ENCODE assay signal across 31 cellular contexts in the genomic region with DNA sequence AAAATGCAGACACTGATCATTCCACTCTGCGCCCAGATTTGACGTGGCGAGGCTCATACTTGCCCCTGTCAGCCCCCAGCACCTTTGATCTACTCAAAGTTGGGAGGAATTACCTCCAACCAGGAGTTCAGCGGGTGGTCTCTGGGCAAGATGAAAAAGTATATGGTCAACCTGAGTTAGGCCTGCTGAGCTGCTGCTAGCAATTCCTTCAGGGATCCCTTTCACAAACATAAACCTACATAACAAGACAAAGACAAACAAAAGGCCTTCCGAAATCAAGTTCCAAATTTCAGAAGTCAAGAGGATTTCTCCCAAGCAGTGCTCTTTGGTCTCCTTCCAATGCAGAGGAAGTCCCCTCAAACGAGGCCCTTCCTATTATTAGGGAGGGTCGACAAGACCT. TPM values are rescaled to one million over a fixed set of nuclear protein-coding genes. Genes with fewer than 3 reads are reported as not detected.
"Had no signal": no experiment of that assay in that cellular context is flagged by ENCODE, and none has a peak within 500 bp of the region (broad histone marks: within the 10 kb centered on the region; RNA-seq: fewer than 3 reads in every experiment).

No MANE protein-coding gene starts in this region.

- H3K9me3 ChIP-seq: body of pancreas had no signal

- H3K9me3 Mint-ChIP-seq: activated CD8-positive, alpha-beta T cell treated with anti-CD3 and anti-CD28 coated beads for 36 hours; activated naive CD4-positive, alpha-beta T cell treated with anti-CD3 and anti-CD28 coated beads, Interleukin-2, amount 10 ng/mL, durations not matched to agents 7 days and 5 days; activated naive CD4-positive, alpha-beta T cell treated with anti-CD3 and anti-CD28 coated beads, Interleukin-2, amount 50 U/mL, for 72 hours; activated naive CD8-positive, alpha-beta T cell treated with anti-CD3 and anti-CD28 coated beads, Interleukin-2, amount 10 ng/mL, durations not matched to agents 7 days and 5 days; activated T-cell treated with anti-CD3 and anti-CD28 coated beads, Interleukin-2, amount 50 U/mL, for 4 hours; activated T-helper 17 cell treated with anti-CD3 and anti-CD28 coated beads, Interleukin-2, amount 50 U/mL, for 72 hours; dendritic cell treated with granulocyte-macrophage colony-stimulating factor and Interleukin-4, amounts not matched to agents 40 ng/mL and 50 ng/mL, for 4 days; endodermal cell; T-helper 2 cell treated with Interferon-gamma antibody and Interleukin-4, amounts not matched to agents 5 μg/mL and 100 μg/mL, for 36 hours had no signal

- H3K4me3 ChIP-seq: body of pancreas, coronary artery, dorsolateral prefrontal cortex had no signal

- H3K4me1 ChIP-seq: body of pancreas had no signal

- H3K27ac Mint-ChIP-seq: activated CD8-positive, alpha-beta T cell treated with anti-CD3 and anti-CD28 coated beads for 36 hours; activated T-helper 17 cell treated with anti-CD3 and anti-CD28 coated beads, Interleukin-2, amount 50 U/mL, for 72 hours; dendritic cell treated with granulocyte-macrophage colony-stimulating factor and Interleukin-4, amounts not matched to agents 40 ng/mL and 50 ng/mL, for 4 days; T-helper 17 cell; T-helper 2 cell treated with Interferon-gamma antibody and Interleukin-4, amounts not matched to agents 5 μg/mL and 100 μg/mL, for 36 hours had no signal

- ATAC-seq: activated CD8-positive, alpha-beta T cell treated with anti-CD3 and anti-CD28 coated beads for 36 hours; activated naive CD4-positive, alpha-beta T cell treated with anti-CD3 and anti-CD28 coated beads, Interleukin-2, amount 50 U/mL, for 72 hours; activated T-cell treated with anti-CD3 and anti-CD28 coated beads, Interleukin-2, amount 50 U/mL, for 4 hours; activated T-helper 17 cell treated with anti-CD3 and anti-CD28 coated beads, Interleukin-2, amount 50 U/mL, for 72 hours; body of pancreas; esophagus mucosa; T-helper 17 cell had no signal

- H3K4me1 Mint-ChIP-seq: endodermal cell had no signal

- H3K27ac ChIP-seq: body of pancreas, coronary artery, dorsolateral prefrontal cortex had no signal

- H3K27me3 ChIP-seq: body of pancreas, dorsolateral prefrontal cortex had no signal

- H3K4me3 Mint-ChIP-seq: activated CD8-positive, alpha-beta T cell treated with anti-CD3 and anti-CD28 coated beads for 36 hours; activated naive CD4-positive, alpha-beta T cell treated with anti-CD3 and anti-CD28 coated beads, Interleukin-2, amount 10 ng/mL, durations not matched to agents 7 days and 5 days; activated naive CD8-positive, alpha-beta T cell treated with anti-CD3 and anti-CD28 coated beads, Interleukin-2, amount 10 ng/mL, durations not matched to agents 7 days and 5 days; activated T-cell treated with anti-CD3 and anti-CD28 coated beads, Interleukin-2, amount 50 U/mL, for 4 hours; activated T-helper 17 cell treated with anti-CD3 and anti-CD28 coated beads, Interleukin-2, amount 50 U/mL, for 72 hours; dendritic cell treated with granulocyte-macrophage colony-stimulating factor and Interleukin-4, amounts not matched to agents 40 ng/mL and 50 ng/mL, for 4 days; endodermal cell; T-helper 17 cell; T-helper 2 cell treated with Interferon-gamma antibody and Interleukin-4, amounts not matched to agents 5 μg/mL and 100 μg/mL, for 36 hours had no signal

- DNase-seq: activated CD4-positive, alpha-beta T cell treated with anti-CD3 and anti-CD28 coated beads for 4 hours; activated CD4-positive, alpha-beta T cell treated with anti-CD3 and anti-CD28 coated beads, Interleukin-2, amount 50 U/mL, for 1 hour; activated CD4-positive, alpha-beta T cell treated with anti-CD3 and anti-CD28 coated beads, Interleukin-2, amount 50 U/mL, for 48 hours; activated CD4-positive, CD25-positive, alpha-beta regulatory T cell; activated CD4-positive, CD25-positive, alpha-beta regulatory T cell treated with anti-CD3 and anti-CD28 coated beads, Interleukin-2, amount 50 U/mL, for 72 hours; activated CD8-positive, alpha-beta memory T cell treated with anti-CD3 and anti-CD28 coated beads for 24 hours; activated CD8-positive, alpha-beta T cell treated with anti-CD3 and anti-CD28 coated beads for 36 hours; activated gamma-delta T cell; activated naive CD4-positive, alpha-beta T cell; activated naive CD4-positive, alpha-beta T cell treated with anti-CD3 and anti-CD28 coated beads, Interleukin-2, amount 10 ng/mL, durations not matched to agents 7 days and 5 days; activated naive CD8-positive, alpha-beta T cell treated with anti-CD3 and anti-CD28 coated beads, Interleukin-2, amount 10 ng/mL, durations not matched to agents 7 days and 5 days; activated T-cell treated with anti-CD3 and anti-CD28 coated beads, Interleukin-2, amount 50 U/mL, for 4 hours; amniotic stem cell; anterior cingulate cortex; body of pancreas; central memory CD4-positive, alpha-beta T cell; cerebellar nuclear complex; dorsolateral prefrontal cortex; effector memory CD4-positive, alpha-beta T cell; foreskin fibroblast; hippocampal formation; T-helper 1 cell; T-helper 17 cell; T1000 had no signal

- H3K27me3 Mint-ChIP-seq: activated CD8-positive, alpha-beta T cell treated with anti-CD3 and anti-CD28 coated beads for 36 hours; activated naive CD4-positive, alpha-beta T cell treated with anti-CD3 and anti-CD28 coated beads, Interleukin-2, amount 10 ng/mL, durations not matched to agents 7 days and 5 days; activated naive CD8-positive, alpha-beta T cell treated with anti-CD3 and anti-CD28 coated beads, Interleukin-2, amount 10 ng/mL, durations not matched to agents 7 days and 5 days; activated T-helper 17 cell treated with anti-CD3 and anti-CD28 coated beads, Interleukin-2, amount 50 U/mL, for 72 hours; dendritic cell treated with granulocyte-macrophage colony-stimulating factor and Interleukin-4, amounts not matched to agents 40 ng/mL and 50 ng/mL, for 4 days; T-helper 17 cell had no signal

RNA-seq across cellular contexts. Expression of a gene that starts 20.8 kb away (rescaled TPM):
- total RNA-seq: activated CD8-positive, alpha-beta T cell treated with anti-CD3 and anti-CD28 coated beads for 36 hours; activated naive CD4-positive, alpha-beta T cell treated with anti-CD3 and anti-CD28 coated beads, Interleukin-2, amount 50 U/mL, for 72 hours; activated naive CD8-positive, alpha-beta T cell treated with anti-CD3 and anti-CD28 coated beads, Interleukin-2, amount 10 ng/mL, durations not matched to agents 7 days and 5 days had no signal

RNA-seq across cellular contexts. Expression of a gene that starts 23.6 kb away (rescaled TPM):
- total RNA-seq: body of pancreas had no signal
